25 cellular contexts compared by ENCODE assay signal in genomic region chr12:115670869-115671268, GRCh38.
"Had no signal": no experiment of that assay in that cellular context is flagged by ENCODE, and none has a peak within 500 bp of the region (broad histone marks: within the 10 kb centered on the region; RNA-seq: fewer than 3 reads in every experiment).

No MANE protein-coding gene starts in this region.

- H3K9me3 ChIP-seq: left lung, lower lobe of right lung, ovary, right atrium auricular region, right lobe of liver, tibial nerve, uterus had no signal

- H3K36me3 ChIP-seq: left lung, lower lobe of right lung, ovary, right atrium auricular region, right lobe of liver, tibial nerve, uterus had no signal

- H3K27ac Mint-ChIP-seq: naive thymus-derived CD8-positive, alpha-beta T cell; nephron; progenitor cell of endocrine pancreas; stimulated activated memory B cell treated with anti-CD40 and anti-IgM and Interleukin-4, amounts not matched to agents 10 μg/mL and 1 μg/mL and 100 μg/mL, for 72 hours; stimulated activated naive CD8-positive, alpha-beta T cell treated with anti-CD3 and anti-CD28 coated beads, Interleukin-15, amount 100 ng/mL, for 72 hours; type B pancreatic cell had no signal

- H3K4me1 ChIP-seq: left lung, lower lobe of right lung, right atrium auricular region, right lobe of liver, tibial nerve, uterus had no signal

- H3K9me3 Mint-ChIP-seq: nephron, neural crest cell, type B pancreatic cell had no signal

- H3K4me3 ChIP-seq: left lung, lower lobe of right lung, ovary, right atrium auricular region, right lobe of liver, smooth muscle cell, tibial nerve, uterus had no signal

- H3K4me1 Mint-ChIP-seq: naive thymus-derived CD8-positive, alpha-beta T cell; stimulated activated memory B cell treated with anti-CD40 and anti-IgM and Interleukin-4, amounts not matched to agents 10 μg/mL and 1 μg/mL and 100 μg/mL, for 72 hours; stimulated activated naive CD8-positive, alpha-beta T cell treated with anti-CD3 and anti-CD28 coated beads, Interleukin-15, amount 100 ng/mL, for 72 hours had no signal

- ATAC-seq: left colon; left lung; lower lobe of right lung; naive thymus-derived CD8-positive, alpha-beta T cell; right lobe of liver; stimulated activated memory B cell treated with anti-CD40 and anti-IgM and Interleukin-4, amounts not matched to agents 10 μg/mL and 1 μg/mL and 100 μg/mL, for 72 hours; stimulated activated naive CD8-positive, alpha-beta T cell treated with anti-CD3 and anti-CD28 coated beads, Interleukin-15, amount 100 ng/mL, for 72 hours had no signal

- H3K27me3 Mint-ChIP-seq: stimulated activated memory B cell treated with anti-CD40 and anti-IgM and Interleukin-4, amounts not matched to agents 10 μg/mL and 1 μg/mL and 100 μg/mL, for 72 hours; stimulated activated naive CD8-positive, alpha-beta T cell treated with anti-CD3 and anti-CD28 coated beads, Interleukin-15, amount 100 ng/mL, for 72 hours had no signal

- H3K4me3 Mint-ChIP-seq: nephron; neural crest cell; stimulated activated memory B cell treated with anti-CD40 and anti-IgM and Interleukin-4, amounts not matched to agents 10 μg/mL and 1 μg/mL and 100 μg/mL, for 72 hours; stimulated activated naive CD8-positive, alpha-beta T cell treated with anti-CD3 and anti-CD28 coated beads, Interleukin-15, amount 100 ng/mL, for 72 hours; type B pancreatic cell had no signal

- H3K36me3 Mint-ChIP-seq: naive thymus-derived CD8-positive, alpha-beta T cell; stimulated activated memory B cell treated with anti-CD40 and anti-IgM and Interleukin-4, amounts not matched to agents 10 μg/mL and 1 μg/mL and 100 μg/mL, for 72 hours; type B pancreatic cell had no signal

- DNase-seq: kidney; left colon; left lung; lower lobe of right lung; mammary epithelial cell; mesenchymal stem cell; naive thymus-derived CD8-positive, alpha-beta T cell; ovary; right lobe of liver; stimulated activated CD4-positive, alpha-beta T cell treated with anti-CD3 and anti-CD28 coated beads, Interleukin-1b, Interleukin-23, amount 100 ng/mL, for 48 hours; stimulated activated CD4-positive, alpha-beta T cell treated with anti-CD3 and anti-CD28 coated beads, Interleukin-2, amount 100 ng/mL, for 48 hours; stimulated activated CD4-positive, alpha-beta T cell treated with anti-CD3 and anti-CD28 coated beads, Interleukin-4, amount 100 ng/mL, for 4 hours; stimulated activated CD8-positive, alpha-beta memory T cell treated with anti-CD3 and anti-CD28 coated beads, Interleukin-4, amount 100 ng/mL, for 48 hours; stimulated activated naive CD4-positive, alpha-beta T cell treated with Interleukin-2 at 50 U/mL for 16 hours; stimulated activated naive CD8-positive, alpha-beta T cell treated with anti-CD3 and anti-CD28 coated beads, Interleukin-15, amount 100 ng/mL, for 72 hours; substantia nigra; uterus had no signal

- H3K4me2 ChIP-seq: smooth muscle cell had no signal

- H3K27me3 ChIP-seq: left lung, ovary, right atrium auricular region, right lobe of liver, tibial nerve, uterus had no signal

- H3K27ac ChIP-seq: left lung, lower lobe of right lung, ovary, right atrium auricular region, right lobe of liver, tibial nerve, uterus had no signal
